ENCODE assay signal across 3 cellular contexts in genomic region chr2:98138978-98139377, GRCh38. TPM values are rescaled to one million over a fixed set of nuclear protein-coding genes. Genes with fewer than 3 reads are reported as not detected.
"Had no signal": no experiment of that assay in that cellular context is flagged by ENCODE, and none has a peak within 500 bp of the region (broad histone marks: within the 10 kb centered on the region; RNA-seq: fewer than 3 reads in every experiment).

No MANE protein-coding gene starts in this region.

RNA-seq across cellular contexts. Expression of gene VWA3B, which starts 52.0 kb away (rescaled TPM):
- total RNA-seq: subcutaneous adipose tissue, suprapubic skin, vagina had no signal
